18 cellular contexts compared by ENCODE assay signal in the genomic region with DNA sequence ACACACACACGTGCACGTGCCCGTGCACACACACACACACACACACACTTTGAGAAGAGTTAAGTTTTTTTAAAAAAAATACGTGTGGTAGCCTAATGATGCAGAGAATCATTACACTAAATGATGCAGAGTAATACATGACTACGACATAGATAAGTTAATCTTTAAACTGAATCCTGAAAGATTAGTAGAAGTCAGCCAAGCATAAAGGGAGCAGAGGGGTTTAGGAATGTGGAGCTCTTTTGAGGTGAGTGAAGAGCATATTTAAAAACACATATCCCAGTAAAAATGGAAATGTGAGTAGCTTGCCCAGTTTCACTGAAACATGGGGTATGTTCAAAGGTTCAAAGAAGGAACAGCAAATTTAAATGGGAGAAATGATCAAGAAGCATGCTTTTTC.
"Had no signal": no experiment of that assay in that cellular context is flagged by ENCODE, and none has a peak within 500 bp of the region (broad histone marks: within the 10 kb centered on the region; RNA-seq: fewer than 3 reads in every experiment).

No MANE protein-coding gene starts in this region.

- H3K4me3 ChIP-seq: colonic mucosa, mucosa of descending colon, ovary, stomach, thoracic aorta, transverse colon had no signal

- DNase-seq: colonic mucosa; effector CD4-positive, alpha-beta T cell; islet precursor cell; mammary epithelial cell; mucosa of descending colon; naive thymus-derived CD8-positive, alpha-beta T cell; nucleus accumbens; ovary; right cardiac atrium; small intestine; stimulated activated CD4-positive, alpha-beta T cell treated with anti-CD3 and anti-CD28 coated beads, Interleukin-12 subunit alpha, Interleukin-12 subunit beta, amount 100 ng/mL, for 4 hours; stimulated activated naive CD4-positive, alpha-beta T cell; stomach; substantia nigra; transverse colon had no signal

- ATAC-seq: esophagus mucosa; left lobe of liver; mucosa of descending colon; naive thymus-derived CD8-positive, alpha-beta T cell; right cardiac atrium had no signal
